ENCODE assay signal across 1 cellular context in genomic region chr5:140925806-140926205, GRCh38.
TF ChIP-seq lines count a peak whose summit lies in the region.

No MANE protein-coding gene starts in this region.

TF ChIP-seq in HepG2, 621 proteins besides CTCF, POLR2A, EP300 and RAD21:
- TF ChIP-seq RFXANK (CRISPR knock-in tag; IDR thresholded peaks at IDR 0.05): no peak
- no peak for TF ChIP-seq BORCS8-MEF2B (CRISPR knock-in tag; IDR thresholded peaks at IDR 0.05)
- TF ChIP-seq ZFP62 (CRISPR knock-in tag; IDR thresholded peaks at IDR 0.05): no peak
- TF ChIP-seq ZNF709 (CRISPR knock-in tag; IDR thresholded peaks at IDR 0.05): no peak
- no peak for TF ChIP-seq E2F5 (CRISPR knock-in tag; conservative IDR thresholded peaks at IDR 0.05)
TF ChIP-seq in HepG2: peak in this region for 0.
